ENCODE assay signal across 8 cellular contexts in the genomic region with DNA sequence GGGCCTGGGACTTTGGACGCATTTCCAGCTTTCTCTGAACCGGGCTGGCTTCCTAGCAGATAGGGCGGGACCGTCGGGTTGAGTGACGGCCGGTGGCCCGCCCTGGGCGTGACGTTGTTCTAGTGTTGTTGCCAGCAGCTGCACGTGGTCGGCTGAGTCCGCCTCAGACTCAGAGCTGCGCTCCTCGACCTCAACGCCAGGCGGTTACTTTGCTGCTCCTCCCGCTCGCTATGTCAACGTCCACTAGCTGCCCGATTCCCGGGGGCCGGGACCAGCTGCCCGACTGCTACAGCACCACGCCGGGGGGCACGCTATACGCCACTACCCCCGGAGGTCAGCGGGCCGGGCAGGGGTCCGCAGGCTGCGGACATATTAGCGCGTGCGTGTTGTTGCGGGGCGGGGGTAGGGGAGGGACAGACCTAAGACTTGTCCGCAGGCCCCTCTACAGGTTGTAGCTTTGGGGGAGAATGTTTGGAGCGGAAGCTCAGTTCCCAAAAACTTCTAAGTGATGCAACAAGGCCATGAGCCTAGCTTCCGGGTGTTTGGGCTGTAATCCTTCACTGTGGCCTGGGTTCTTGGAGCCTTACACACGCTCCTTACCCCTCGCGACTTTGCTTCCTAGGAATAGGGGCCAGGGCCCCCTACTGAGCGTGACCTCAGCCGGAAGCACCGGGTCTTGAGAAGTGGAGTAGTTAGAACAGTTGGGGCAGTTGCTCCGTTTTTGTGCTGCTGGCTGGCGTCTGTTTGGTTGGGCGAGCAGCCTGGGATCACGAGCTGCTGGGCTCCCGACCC. TPM values are rescaled to one million over a fixed set of nuclear protein-coding genes. Genes with fewer than 3 reads are reported as not detected.
DNase-seq lines count a peak whose midpoint lies in the region; ATAC-seq and TF ChIP-seq lines count a peak whose summit lies in the region.

Gene EIF4EBP3 (plus strand): TSS at position 155 of the 792 bp plus-strand sequence. CDS start 76 bp downstream, at position 231.

- POLR2A ChIA-PET in AG04450 (lab: Yijun Ruan, JAX) = interaction anchor here (0.6 to 3.6 kb wide), 13 partner anchors 9 to 117 kb away, joined by 3 to 42 read pairs (median 4); partner anchors contain the start of genes APBB3, IK, NDUFA2 and SRA1

- H3K27ac ChIP-seq in AG04450 (ENCODE audit: low read depth, low read length) = peak within 1 kb of the TSS; percentile 93

- DNase-seq in AG04450 (ENCODE audit: low read depth, low spot score) (peak; percentile 90), NCI-H774 (lab: John Stamatoyannopoulos, UW) (peak; percentile 89), endothelial cell (ENCODE audit: low spot score) (peak; percentile 95), mesenteric fat pad (ENCODE audit: low spot score) (peak; percentile 99)
- DNase-seq in activated CD8-positive, alpha-beta memory T cell treated with anti-CD3 and anti-CD28 coated beads, Interleukin-2, amount 50 U/mL, for 4 hours = peak; percentile 87
- peak; percentile 72 for DNase-seq in stimulated activated CD8-positive, alpha-beta memory T cell treated with anti-CD3 and anti-CD28 coated beads, Interleukin-15, amount 100 ng/mL, for 1 hour (ENCODE audit: low read depth)

- peak within 1 kb of the TSS; percentile 74 for H3K4me3 Mint-ChIP-seq in endothelial cell (ENCODE audit: unreplicated experiment)

- H3K27me3 Mint-ChIP-seq in endothelial cell (ENCODE audit: unreplicated experiment) = peaks cover 6% of the 10 kb centered on the region

- ATAC-seq in GM19023 (IDR thresholded peaks at IDR 0.05; ENCODE audit: unreplicated experiment) (peak; percentile 99), HG03196 (IDR thresholded peaks at IDR 0.05; ENCODE audit: unreplicated experiment) (peak; percentile 97)

- H3K36me3 Mint-ChIP-seq in endothelial cell (ENCODE audit: low read depth, unreplicated experiment) = peaks cover 37% of the 10 kb centered on the region

- H3K9me3 Mint-ChIP-seq in endothelial cell (ENCODE audit: unreplicated experiment) = no peaks in the 10 kb centered on the region

- H3K27ac Mint-ChIP-seq in endothelial cell (ENCODE audit: unreplicated experiment) = peak within 1 kb of the TSS; percentile 72

- peak within 1 kb of the TSS; percentile 49 for H3K4me3 ChIP-seq in AG04450 (ENCODE audit: low read depth, low read length)

- CTCF ChIA-PET in AG04450 (lab: Charles Lee) = interaction anchor here (0.6 to 2.5 kb wide), 19 partner anchors 9 to 958 kb away, joined by 3 to 19 read pairs (median 3); partner anchors contain the start of genes CD14, IK, NDUFA2 and SRA1

- TF ChIP-seq CTCF in AG04450 (IDR thresholded peaks at IDR 0.05; ENCODE audit: low read depth, low read length) (peak; percentile 63), endothelial cell (IDR thresholded peaks at IDR 0.05; ENCODE audit: unreplicated experiment) (peak; percentile 70)

- no peaks in the 10 kb centered on the region for H3K9me3 ChIP-seq in AG04450 (ENCODE audit: control insufficient read depth, insufficient read depth, low read length)

- no peaks in the 10 kb centered on the region for H3K27me3 ChIP-seq in AG04450 (ENCODE audit: control insufficient read depth, insufficient read depth, low read length)

- peaks cover 37% of the 10 kb centered on the region for H3K4me1 Mint-ChIP-seq in endothelial cell (ENCODE audit: unreplicated experiment)

RNA-seq across cellular contexts. Expression of gene EIF4EBP3, which starts in this region (rescaled TPM):
- polyA plus RNA-seq in AG04450 (2011; rRNA removed) = 1.7 and 2.8 TPM in 2 replicates
- polyA minus RNA-seq in AG04450 (2011; rRNA and poly(A)+ RNA removed) = 0.70 and 1.7 TPM in 2 replicates
- 16.4 TPM for total RNA-seq in endothelial cell (ENCODE audit: unreplicated experiment)
- 22.5 TPM for total RNA-seq in mesenteric fat pad

Comparison
In these comparisons a context has a peak if more than half of its experiments do, and no peak if none do; other contexts are left out.
1. Peak in every context shown above with its lines: DNase-seq, ATAC-seq, H3K4me3 ChIP-seq and H3K27ac ChIP-seq.